Comparison of ENCODE assay signal across 10 cellular contexts in genomic region chr4:173448103-173448502, GRCh38. TPM values are rescaled to one million over a fixed set of nuclear protein-coding genes. Genes with fewer than 3 reads are reported as not detected.
DNase-seq lines count a peak whose midpoint lies in the region; ATAC-seq lines count a peak whose summit lies in the region.
"Had no signal": no experiment of that assay in that cellular context is flagged by ENCODE, and none has a peak within 500 bp of the region (broad histone marks: within the 10 kb centered on the region; RNA-seq: fewer than 3 reads in every experiment).

No MANE protein-coding gene starts in this region.

- peak overlapping the region; percentile 85 for H3K27ac ChIP-seq in temporal lobe (ENCODE audit: low read depth, low read length)
- H3K27ac ChIP-seq: neutrophil had no signal

- ATAC-seq in Right ventricle myocardium superior (ENCODE audit: poor library complexity): peak; percentile 51
- no peak for ATAC-seq in activated naive CD4-positive, alpha-beta T cell treated with anti-CD3 and anti-CD28 coated beads, Interleukin-2, amount 50 U/mL, for 72 hours
- no peak for ATAC-seq in HG02970 (IDR thresholded peaks at IDR 0.05; ENCODE audit: low FRiP score, unreplicated experiment)

- H3K27ac Mint-ChIP-seq in activated naive CD4-positive, alpha-beta T cell treated with anti-CD3 and anti-CD28 coated beads, Interleukin-2, amount 50 U/mL, for 72 hours: no peak overlapping the region

- intact Hi-C loops in Right ventricle myocardium superior (cut with DNase I): loop anchor here (5.0 kb wide), 1 partner anchor 39 kb away; no protein-coding TSS in a partner anchor

- H3K9me3 Mint-ChIP-seq in activated naive CD4-positive, alpha-beta T cell treated with anti-CD3 and anti-CD28 coated beads, Interleukin-2, amount 50 U/mL, for 72 hours: peaks cover 0 to 3% of the 10 kb centered on the region in 2 donors

- H3K36me3 Mint-ChIP-seq in activated naive CD4-positive, alpha-beta T cell treated with anti-CD3 and anti-CD28 coated beads, Interleukin-2, amount 50 U/mL, for 72 hours: no peaks in the 10 kb centered on the region

- DNase-seq in LHCN-M2 (ENCODE audit: low read depth) (peak; percentile 87), SHP77 (lab: John Stamatoyannopoulos, UW) (peak; percentile 76 to 79), Right ventricle myocardium superior (peak; percentile 49), 8988T (no peak)
- DNase-seq in activated naive CD4-positive, alpha-beta T cell treated with anti-CD3 and anti-CD28 coated beads, Interleukin-2, amount 50 U/mL, for 72 hours (ENCODE audit: low spot score in 2 of 2): no peak
- DNase-seq: amniotic stem cell; NK-92 treated with Interleukin-12 subunit alpha and Interleukin-12 subunit beta, amount 100 ng/mL, for 24 hours had no signal

RNA-seq across cellular contexts. Expression of gene SCRG1, which starts 49.2 kb away (rescaled TPM):
- not detected in 2 replicates for total RNA-seq in LHCN-M2 (2014; rRNA removed)
- 0.05 TPM for polyA plus RNA-seq in LHCN-M2 (2012)
- 0.08 TPM for total RNA-seq in Right ventricle myocardium superior
- total RNA-seq in temporal lobe: 3.0 TPM
- not detected for total RNA-seq in activated naive CD4-positive, alpha-beta T cell treated with anti-CD3 and anti-CD28 coated beads, Interleukin-2, amount 50 U/mL, for 72 hours

Comparison
In these comparisons a context has a peak if more than half of its experiments do, and no peak if none do; other contexts are left out.
1. DNase-seq: peak in LHCN-M2 (single experiment), SHP77 (2 of 2) and Right ventricle myocardium superior (single experiment); none in activated naive CD4-positive, alpha-beta T cell treated with anti-CD3 and anti-CD28 coated beads, Interleukin-2, amount 50 U/mL, for 72 hours (0 of 2) and 8988T (single experiment).